20 cellular contexts compared by ENCODE assay signal in the genomic region with DNA sequence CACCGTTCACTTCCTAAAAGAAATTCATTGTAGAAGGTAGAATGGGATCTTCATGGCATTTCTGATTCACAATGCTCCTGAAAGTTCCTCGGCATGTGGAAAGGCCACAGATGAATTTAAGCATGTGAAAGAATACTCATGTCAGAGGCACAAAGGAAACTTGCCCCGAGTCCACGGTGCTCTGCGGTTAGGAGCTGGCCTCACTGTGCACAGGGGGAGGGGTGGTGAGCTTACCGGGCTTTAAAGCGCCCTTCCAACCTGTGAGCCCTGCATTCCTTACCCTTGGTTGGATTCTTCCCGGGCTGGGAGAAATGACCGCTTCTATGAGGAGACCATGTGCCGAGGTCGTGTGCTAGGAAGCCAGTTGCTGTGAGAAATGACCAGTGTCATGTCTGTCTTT. TPM values are rescaled to one million over a fixed set of nuclear protein-coding genes. Genes with fewer than 3 reads are reported as not detected.
"Had no signal": no experiment of that assay in that cellular context is flagged by ENCODE, and none has a peak within 500 bp of the region (broad histone marks: within the 10 kb centered on the region; RNA-seq: fewer than 3 reads in every experiment).

No MANE protein-coding gene starts in this region.

- H3K27me3 ChIP-seq: gastroesophageal sphincter, upper lobe of right lung had no signal

- H3K9me3 Mint-ChIP-seq: activated naive CD8-positive, alpha-beta T cell treated with anti-CD3 and anti-CD28 coated beads for 36 hours; activated T-helper 1 cell treated with anti-CD3 and anti-CD28 coated beads, Interleukin-12 subunit alpha, Interleukin-12 subunit beta, Interleukin-2, Interleukin-4 antibody, amounts not matched to agents 30 ng/mL and 10 ng/mL and 1 ng/mL, durations not matched to agents 14 hours and 24 hours and 36 hours; stimulated activated naive CD8-positive, alpha-beta T cell treated with anti-CD3 and anti-CD28 coated beads, Interleukin-15, Interleukin-2, amounts not matched to agents 100 ng/mL and 50 ng/mL, for 24 hours had no signal

- H3K4me1 ChIP-seq: gastroesophageal sphincter, prostate gland, upper lobe of right lung had no signal

- H3K27me3 Mint-ChIP-seq: activated naive CD8-positive, alpha-beta T cell treated with anti-CD3 and anti-CD28 coated beads for 36 hours; naive B cell; stimulated activated naive CD8-positive, alpha-beta T cell treated with anti-CD3 and anti-CD28 coated beads, Interleukin-15, Interleukin-2, amounts not matched to agents 100 ng/mL and 50 ng/mL, for 24 hours; T-helper 17 cell had no signal

- H3K4me3 Mint-ChIP-seq: activated naive CD8-positive, alpha-beta T cell treated with anti-CD3 and anti-CD28 coated beads for 36 hours; activated T-helper 1 cell treated with anti-CD3 and anti-CD28 coated beads, Interleukin-12 subunit alpha, Interleukin-12 subunit beta, Interleukin-2, Interleukin-4 antibody, amounts not matched to agents 30 ng/mL and 10 ng/mL and 1 ng/mL, durations not matched to agents 14 hours and 24 hours and 36 hours; stimulated activated naive CD8-positive, alpha-beta T cell treated with anti-CD3 and anti-CD28 coated beads, Interleukin-15, Interleukin-2, amounts not matched to agents 100 ng/mL and 50 ng/mL, for 24 hours; T-helper 17 cell had no signal

- H3K4me3 ChIP-seq: gastroesophageal sphincter, left ventricle myocardium inferior, prostate gland, thoracic aorta, upper lobe of right lung had no signal

- H3K27ac ChIP-seq: gastroesophageal sphincter, left ventricle myocardium inferior, prostate gland, upper lobe of right lung had no signal

- FAIRE-seq: bronchial epithelial cell had no signal

- H3K9me3 ChIP-seq: gastroesophageal sphincter, left ventricle myocardium inferior, prostate gland, thoracic aorta, upper lobe of right lung had no signal

- H3K36me3 ChIP-seq: gastroesophageal sphincter, left ventricle myocardium inferior, prostate gland, thoracic aorta, upper lobe of right lung had no signal

- ATAC-seq: gastroesophageal sphincter, sciatic nerve, T-helper 17 cell had no signal

- H3K36me3 Mint-ChIP-seq: naive B cell had no signal

- DNase-seq: activated CD4-positive, alpha-beta T cell treated with anti-CD3 and anti-CD28 coated beads, Interleukin-2, amount 50 U/mL, for 1 hour; activated CD4-positive, CD25-positive, alpha-beta regulatory T cell; activated CD8-positive, alpha-beta memory T cell treated with anti-CD3 and anti-CD28 coated beads for 24 hours; activated naive CD8-positive, alpha-beta T cell treated with anti-CD3 and anti-CD28 coated beads for 36 hours; islet precursor cell; left ventricle myocardium inferior; naive B cell; occipital lobe; T-helper 17 cell; upper lobe of right lung had no signal

- H3K27ac Mint-ChIP-seq: activated naive CD8-positive, alpha-beta T cell treated with anti-CD3 and anti-CD28 coated beads for 36 hours; activated T-helper 1 cell treated with anti-CD3 and anti-CD28 coated beads, Interleukin-12 subunit alpha, Interleukin-12 subunit beta, Interleukin-2, Interleukin-4 antibody, amounts not matched to agents 30 ng/mL and 10 ng/mL and 1 ng/mL, durations not matched to agents 14 hours and 24 hours and 36 hours; stimulated activated naive CD8-positive, alpha-beta T cell treated with anti-CD3 and anti-CD28 coated beads, Interleukin-15, Interleukin-2, amounts not matched to agents 100 ng/mL and 50 ng/mL, for 24 hours; T-helper 17 cell had no signal

RNA-seq across cellular contexts. Expression of a gene that starts 9.3 kb away (rescaled TPM):
- total RNA-seq: bronchial epithelial cell, upper lobe of right lung had no signal
- polyA plus RNA-seq: esophagus had no signal

RNA-seq across cellular contexts. Expression of a gene that starts 10.0 kb away (rescaled TPM):
- total RNA-seq: activated naive CD8-positive, alpha-beta T cell treated with anti-CD3 and anti-CD28 coated beads for 36 hours; activated T-helper 1 cell treated with anti-CD3 and anti-CD28 coated beads, Interleukin-12 subunit alpha, Interleukin-12 subunit beta, Interleukin-2, Interleukin-4 antibody, amounts not matched to agents 30 ng/mL and 10 ng/mL and 1 ng/mL, durations not matched to agents 14 hours and 24 hours and 36 hours; bronchial epithelial cell; gastroesophageal sphincter; left ventricle myocardium inferior; mononuclear cell; occipital lobe; sciatic nerve; T-helper 17 cell; thoracic aorta; upper lobe of right lung had no signal
- polyA plus RNA-seq: esophagus had no signal

RNA-seq across cellular contexts. Expression of a gene that starts 47.5 kb away (rescaled TPM):
- total RNA-seq: activated naive CD8-positive, alpha-beta T cell treated with anti-CD3 and anti-CD28 coated beads for 36 hours; activated T-helper 1 cell treated with anti-CD3 and anti-CD28 coated beads, Interleukin-12 subunit alpha, Interleukin-12 subunit beta, Interleukin-2, Interleukin-4 antibody, amounts not matched to agents 30 ng/mL and 10 ng/mL and 1 ng/mL, durations not matched to agents 14 hours and 24 hours and 36 hours; bronchial epithelial cell; dermis microvascular lymphatic vessel endothelial cell; gastroesophageal sphincter; left ventricle myocardium inferior; mononuclear cell; occipital lobe; prostate gland; sciatic nerve; T-helper 17 cell; thoracic aorta; upper lobe of right lung had no signal
- polyA plus RNA-seq: esophagus had no signal
